In the genomic region with DNA sequence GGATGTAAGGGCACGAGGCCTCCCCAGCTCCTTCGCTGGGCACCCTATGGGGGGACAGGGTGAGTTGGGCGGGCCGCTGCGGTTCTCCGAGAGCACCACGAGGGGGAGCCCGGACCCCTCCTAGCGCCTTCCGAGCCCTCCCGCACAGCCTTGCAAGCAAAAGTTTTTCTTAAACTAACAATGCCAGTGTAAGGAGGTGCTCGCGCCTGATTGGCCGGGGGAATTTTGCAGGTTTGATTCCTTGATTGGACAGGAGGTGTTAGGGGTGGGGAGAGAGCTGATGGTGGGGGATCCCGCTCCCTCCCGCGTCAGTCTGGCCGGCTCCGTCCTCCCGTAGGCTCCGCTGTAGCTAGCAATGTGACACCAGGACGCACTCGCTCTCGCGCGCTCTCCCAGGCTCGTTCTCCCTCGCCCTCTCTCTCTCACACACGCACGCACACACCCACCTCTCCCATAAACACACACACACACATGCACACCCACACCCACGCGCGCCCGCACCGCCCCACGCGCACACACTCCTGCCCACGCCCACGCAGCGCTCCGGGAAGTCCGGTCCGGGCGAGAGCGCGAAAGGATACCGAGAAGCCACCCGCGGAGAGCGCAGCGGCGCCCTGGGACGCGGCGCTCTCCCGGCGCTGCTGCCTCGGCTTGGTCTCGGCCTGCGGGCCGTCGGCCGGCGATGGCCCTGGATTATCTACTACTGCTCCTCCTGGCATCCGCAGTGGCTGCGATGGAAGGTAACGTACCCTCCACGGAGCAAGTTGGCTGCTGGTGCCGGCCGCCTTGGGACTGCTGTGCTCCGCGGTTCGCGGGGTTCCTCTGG, we compare ENCODE assay signal across 8 cellular contexts. TPM values are rescaled to one million over a fixed set of nuclear protein-coding genes. Genes with fewer than 3 reads are reported as not detected.
DNase-seq lines count a peak whose midpoint lies in the region; ATAC-seq and TF ChIP-seq lines count a peak whose summit lies in the region.

Gene EPHB1 (plus strand): TSS at position 311 of the 826 bp plus-strand sequence.

- no TSS peak for BruUV-seq in mammary epithelial cell (replicated peaks; lab: Mats Ljungman, UMichigan)

- no peaks in the 10 kb centered on the region for H3K36me3 ChIP-seq in mammary epithelial cell (ENCODE audit: insufficient read depth, low read length)

- peak within 1 kb of the TSS; percentile 100 for H3K4me2 ChIP-seq in mammary epithelial cell (ENCODE audit: insufficient read depth, low read depth, low read length)

- peaks cover 12% of the 10 kb centered on the region for H3K4me1 ChIP-seq in mammary epithelial cell (ENCODE audit: insufficient read depth, low read length)

- TF ChIP-seq CTCF in AG04450 (IDR thresholded peaks at IDR 0.05; ENCODE audit: low read depth, low read length) = peak; percentile 91
- TF ChIP-seq CTCF in mammary epithelial cell (conservative IDR thresholded peaks at IDR 0.05 in 1 of 2, IDR thresholded peaks at IDR 0.05 in 1 of 2; ENCODE audit: extremely low read depth in 1 of 2, insufficient read depth in 1 of 2, low read depth in 1 of 2, low read length in 2 of 2) = peak; percentile 68 to 77

- ATAC-seq in GM18520 (IDR thresholded peaks at IDR 0.05; ENCODE audit: unreplicated experiment) (peak; percentile 63), HG03025 (IDR thresholded peaks at IDR 0.05; ENCODE audit: low FRiP score, unreplicated experiment) (peak; percentile 75)

- peaks cover 3% of the 10 kb centered on the region for H4K20me1 ChIP-seq in mammary epithelial cell (ENCODE audit: insufficient read depth, low read length)

- H3K4me3 ChIP-seq in AG04450 (ENCODE audit: low read depth, low read length) (peak within 1 kb of the TSS; percentile 57), mammary epithelial cell (replicated peaks in 1 of 3; ENCODE audit: insufficient read depth in 1 of 3, low read depth in 2 of 3, low read length in 3 of 3) (peak within 1 kb of the TSS; percentile 42 to 55 (median 44)), skin epidermis (peak within 1 kb of the TSS; percentile 19 to 63 (median 43))

- POLR2A ChIA-PET in AG04450 (lab: Yijun Ruan, JAX) = no interaction called here

- H3K27me3 ChIP-seq in AG04450 (ENCODE audit: control insufficient read depth, insufficient read depth, low read length) (peaks cover 57% of the 10 kb centered on the region), mammary epithelial cell (ENCODE audit: insufficient read depth, low read length) (peaks cover 25% of the 10 kb centered on the region)

- intact Hi-C loops in mammary epithelial cell (cut with micrococcal nuclease) = loop anchor here (1.0 to 2.0 kb wide), 4 partner anchors 194 to 1247 kb away; no protein-coding TSS in a partner anchor

- H3K27ac ChIP-seq in AG04450 (ENCODE audit: low read depth, low read length) (no peak within 1 kb of the TSS), mammary epithelial cell (ENCODE audit: insufficient read depth, low read depth, low read length) (no peak within 1 kb of the TSS), skin epidermis (peak within 1 kb of the TSS in 5 of 21 experiments; percentile 6 to 50 (median 15))

- H3K9ac ChIP-seq in mammary epithelial cell (ENCODE audit: insufficient read depth, low read length) = no peak within 1 kb of the TSS

- no peaks in the 10 kb centered on the region for H3K79me2 ChIP-seq in mammary epithelial cell (ENCODE audit: insufficient read depth, low read length)

- under 1% methylated on average over 33 of the region's 74 CpGs for WGBS in mammary epithelial cell (ENCODE audit: low coverage, missing lambda C conversion rate)

- CTCF ChIA-PET in AG04450 (lab: Charles Lee) = interaction anchor here (0.5 to 1.9 kb wide), 42 partner anchors 10 to 1248 kb away, joined by 3 to 32 read pairs (median 4); no protein-coding TSS in a partner anchor
- CTCF ChIA-PET in mammary epithelial cell (lab: Charles Lee; ENCODE audit: low non-redundant PET) = interaction anchor here (0.6 kb wide), 1 partner anchor 1074 kb away, joined by 3 read pairs; no protein-coding TSS in a partner anchor

- peak within 1 kb of the TSS; percentile 92 for H2AFZ ChIP-seq in mammary epithelial cell (ENCODE audit: low read depth, low read length)

- no peaks in the 10 kb centered on the region; the same call in 1 of the 2 replicates for H3K9me3 ChIP-seq in AG04450 (ENCODE audit: control insufficient read depth, insufficient read depth, low read length)
- no peaks in the 10 kb centered on the region for H3K9me3 ChIP-seq in mammary epithelial cell (replicated peaks; ENCODE audit: insufficient read depth, low read length)

- DNase-seq in AG04450 (ENCODE audit: low read depth, low spot score) (peak; percentile 63), NCI-H187 (lab: John Stamatoyannopoulos, UW) (peak; percentile 70 to 86), T1000 (lab: John Stamatoyannopoulos, UW) (peak; percentile 91), mammary epithelial cell (peak; percentile 82), iPS-NIHi11 (ENCODE audit: low spot score) (peak; percentile 95)

- dilution Hi-C loops in mammary epithelial cell (cut with HindIII; ENCODE audit: low sequenced_read_pairs) = no loop called here

- in situ Hi-C loops in mammary epithelial cell (cut with MboI; ENCODE audit: low sequenced_read_pairs in 2 of 2) = loop anchor here in 1 of 2 donors (25.0 kb wide), 1 partner anchor 1092 kb away; no protein-coding TSS in a partner anchor

RNA-seq across cellular contexts. Expression of gene EPHB1, which starts in this region (rescaled TPM):
- polyA plus RNA-seq in AG04450 (2011; rRNA removed) (0.07 and 0.11 TPM in 2 replicates), mammary epithelial cell (0.03 TPM)
- polyA minus RNA-seq in AG04450 (2011; rRNA and poly(A)+ RNA removed) = 1.7 TPM in 2 replicates
- total RNA-seq in mammary epithelial cell = under 1 TPM in 1 of 2 donors, not detected in 1; 0.24 TPM
- polyA minus RNA-seq in mammary epithelial cell = not detected

Comparison
In these comparisons a context has a peak if more than half of its experiments do, and no peak if none do; other contexts are left out.
1. Peak in DNase-seq, H3K4me3 ChIP-seq and H3K4me2 ChIP-seq in mammary epithelial cell; RNA of the gene not detected or under 1 TPM.